Comparison of ENCODE assay signal across 24 cellular contexts in the genomic region with DNA sequence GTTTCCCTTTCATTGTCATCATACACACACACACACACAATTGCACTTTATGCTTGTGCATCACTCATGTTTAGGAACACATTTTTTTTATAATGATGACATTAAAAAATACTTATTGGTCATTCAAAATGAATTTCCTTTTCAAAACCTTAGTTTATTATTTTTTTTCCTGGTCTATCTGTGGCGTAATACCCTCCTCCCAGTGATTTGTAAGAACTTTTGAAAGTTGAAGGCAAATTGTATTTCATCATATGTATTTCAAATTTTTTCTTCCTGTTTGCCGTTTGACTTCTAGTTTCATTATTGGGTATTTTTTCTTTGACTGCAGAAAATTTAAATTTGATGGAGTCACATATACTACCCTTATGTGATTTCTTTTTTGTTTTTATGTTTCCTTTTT. TPM values are rescaled to one million over a fixed set of nuclear protein-coding genes. Genes with fewer than 3 reads are reported as not detected.
DNase-seq lines count a peak whose midpoint lies in the region; ATAC-seq and TF ChIP-seq lines count a peak whose summit lies in the region.
"Had no signal": no experiment of that assay in that cellular context is flagged by ENCODE, and none has a peak within 500 bp of the region (broad histone marks: within the 10 kb centered on the region; RNA-seq: fewer than 3 reads in every experiment).

No MANE protein-coding gene starts in this region.

- H3K9me3 ChIP-seq in OCI-LY3 (ENCODE audit: insufficient read depth, low read length) (no peaks in the 10 kb centered on the region), PC-9 (ENCODE audit: insufficient read depth, low read depth) (no peaks in the 10 kb centered on the region; the same call in 1 of the 2 replicates)
- H3K9me3 ChIP-seq: heart left ventricle, suprapubic skin had no signal

- H2AFZ ChIP-seq in OCI-LY3 (ENCODE audit: low read depth, low read length): no peak overlapping the region
- H2AFZ ChIP-seq in PC-9: no peak overlapping the region

- no peaks in the 10 kb centered on the region for H3F3A ChIP-seq in PC-9 (ENCODE audit: insufficient read depth, low read depth)

- H3K4me3 ChIP-seq in OCI-LY3 (ENCODE audit: low read length): no peak overlapping the region
- no peak overlapping the region for H3K4me3 ChIP-seq in fibroblast of the aortic adventitia (ENCODE audit: low read depth, low read length)
- no peak overlapping the region for H3K4me3 ChIP-seq in PC-9
- H3K4me3 ChIP-seq: suprapubic skin had no signal

- H3K4me1 ChIP-seq in OCI-LY3 (ENCODE audit: low read length) (peaks cover 43% of the 10 kb centered on the region), PC-9 (replicated peaks; ENCODE audit: insufficient read depth) (0 out of 2 replicates have a peak, but pooled peaks cover 6% of the 10 kb centered on the region)

- no peaks in the 10 kb centered on the region for H3K9me3 Mint-ChIP-seq in activated CD8-positive, alpha-beta T cell treated with anti-CD3 and anti-CD28 coated beads, Interleukin-2, amount 10 ng/mL, durations not matched to agents 7 days and 5 days (ENCODE audit: insufficient read depth)
- H3K9me3 Mint-ChIP-seq: activated naive CD8-positive, alpha-beta T cell treated with anti-CD3 and anti-CD28 coated beads for 36 hours had no signal

- H3K4me3 Mint-ChIP-seq in activated CD8-positive, alpha-beta T cell treated with anti-CD3 and anti-CD28 coated beads, Interleukin-2, amount 10 ng/mL, durations not matched to agents 7 days and 5 days: no peak overlapping the region
- H3K4me3 Mint-ChIP-seq: activated naive CD8-positive, alpha-beta T cell treated with anti-CD3 and anti-CD28 coated beads for 36 hours; immature natural killer cell; WTC11 had no signal

- ATAC-seq in activated CD8-positive, alpha-beta T cell treated with anti-CD3 and anti-CD28 coated beads, Interleukin-2, amount 10 ng/mL, durations not matched to agents 7 days and 5 days: no peak
- ATAC-seq: esophagus mucosa; heart left ventricle; naive thymus-derived CD8-positive, alpha-beta T cell; WTC11 had no signal

- H3K4me1 Mint-ChIP-seq in activated CD8-positive, alpha-beta T cell treated with anti-CD3 and anti-CD28 coated beads, Interleukin-2, amount 10 ng/mL, durations not matched to agents 7 days and 5 days (ENCODE audit: low read depth): peaks cover 16% of the 10 kb centered on the region

- intact Hi-C loops in PC-9 (cut with micrococcal nuclease; ENCODE audit: unreplicated experiment): no loop called here

- H3K36me3 ChIP-seq in OCI-LY3 (replicated peaks; ENCODE audit: low read depth, low read length) (no peaks in the 10 kb centered on the region), PC-9 (ENCODE audit: low read depth) (no peaks in the 10 kb centered on the region)
- H3K36me3 ChIP-seq: brain microvascular endothelial cell, heart left ventricle, suprapubic skin had no signal

- no peaks in the 10 kb centered on the region for H3K36me3 Mint-ChIP-seq in activated CD8-positive, alpha-beta T cell treated with anti-CD3 and anti-CD28 coated beads, Interleukin-2, amount 10 ng/mL, durations not matched to agents 7 days and 5 days (ENCODE audit: low read depth)
- H3K36me3 Mint-ChIP-seq: activated naive CD8-positive, alpha-beta T cell treated with anti-CD3 and anti-CD28 coated beads for 36 hours; WTC11 had no signal

- H3K27ac ChIP-seq in OCI-LY3 (ENCODE audit: low read length): no peak overlapping the region
- no peak overlapping the region for H3K27ac ChIP-seq in PC-9
- H3K27ac ChIP-seq: brain microvascular endothelial cell, C4-2B, suprapubic skin had no signal

- H3K9ac ChIP-seq in OCI-LY3 (ENCODE audit: low read length): no peak overlapping the region

- POLR2A ChIA-PET in PC-9 (lab: Charles Lee; ENCODE audit: unreplicated experiment): no interaction called here
- POLR2A ChIA-PET in activated CD8-positive, alpha-beta T cell treated with anti-CD3 and anti-CD28 coated beads, Interleukin-2, amount 10 ng/mL, durations not matched to agents 7 days and 5 days (lab: Charles Lee): no interaction called here

- CTCF ChIA-PET in PC-9 (lab: Charles Lee): no interaction called here
- CTCF ChIA-PET in activated CD8-positive, alpha-beta T cell treated with anti-CD3 and anti-CD28 coated beads, Interleukin-2, amount 10 ng/mL, durations not matched to agents 7 days and 5 days (lab: Charles Lee): no interaction called here

- H3K27me3 Mint-ChIP-seq in activated CD8-positive, alpha-beta T cell treated with anti-CD3 and anti-CD28 coated beads, Interleukin-2, amount 10 ng/mL, durations not matched to agents 7 days and 5 days (ENCODE audit: low read depth): peaks cover 33% of the 10 kb centered on the region

- H3K27me3 ChIP-seq in OCI-LY3 (ENCODE audit: low read depth, low read length) (0 out of 2 replicates have a peak, but pooled peaks cover 2% of the 10 kb centered on the region), PC-9 (ENCODE audit: insufficient read depth, low read depth) (no peaks in the 10 kb centered on the region)
- H3K27me3 ChIP-seq: brain microvascular endothelial cell, heart left ventricle, suprapubic skin had no signal

- no peaks in the 10 kb centered on the region; the same call in 1 of the 2 replicates for H3K9me2 ChIP-seq in PC-9 (ENCODE audit: insufficient read depth)

- H3K27ac Mint-ChIP-seq in activated CD8-positive, alpha-beta T cell treated with anti-CD3 and anti-CD28 coated beads, Interleukin-2, amount 10 ng/mL, durations not matched to agents 7 days and 5 days: no peak overlapping the region
- H3K27ac Mint-ChIP-seq: activated naive CD8-positive, alpha-beta T cell treated with anti-CD3 and anti-CD28 coated beads for 36 hours; immature natural killer cell; naive thymus-derived CD8-positive, alpha-beta T cell; WTC11 had no signal

- no peak for TF ChIP-seq CTCF in OCI-LY3 (IDR thresholded peaks at IDR 0.05; ENCODE audit: low read depth, low read length)
- TF ChIP-seq CTCF in fibroblast of the aortic adventitia (IDR thresholded peaks at IDR 0.05; ENCODE audit: insufficient read depth, low read length): no peak
- TF ChIP-seq CTCF in PC-9 (conservative IDR thresholded peaks at IDR 0.05): no peak

- no peaks in the 10 kb centered on the region for H4K20me1 ChIP-seq in OCI-LY3 (ENCODE audit: insufficient read depth, low read length)
- H4K20me1 ChIP-seq in PC-9 (ENCODE audit: insufficient read depth): no peaks in the 10 kb centered on the region

- DNase-seq in SKM-1 treated with dmso at 0.1 percent for 144 hours (lab: John Stamatoyannopoulos, UW; ENCODE audit: unreplicated experiment): peak; percentile 60
- no peak for DNase-seq in SKM-1 (lab: John Stamatoyannopoulos, UW; ENCODE audit: unreplicated experiment)
- DNase-seq in fibroblast of the aortic adventitia (ENCODE audit: low read depth): peak; percentile 31
- no peak for DNase-seq in PC-9
- no peak for DNase-seq in COLO829 (ENCODE audit: low spot score)
- no peak for DNase-seq in DMS153 (lab: John Stamatoyannopoulos, UW)
- no peak for DNase-seq in activated CD8-positive, alpha-beta T cell treated with anti-CD3 and anti-CD28 coated beads, Interleukin-2, amount 10 ng/mL, durations not matched to agents 7 days and 5 days
- DNase-seq: 8988T; activated naive CD8-positive, alpha-beta T cell treated with anti-CD3 and anti-CD28 coated beads for 36 hours; brain microvascular endothelial cell; dorsolateral prefrontal cortex; heart left ventricle; immature natural killer cell; naive thymus-derived CD8-positive, alpha-beta T cell; NCI-H187; NCI-H345; SHP77 treated with DMSO at 0.1 percent for 48 hours; stimulated activated CD4-positive, alpha-beta T cell treated with anti-CD3 and anti-CD28 coated beads, Interleukin-4, amount 100 ng/mL, for 24 hours; T-helper 2 cell had no signal

- H3K4me2 ChIP-seq in OCI-LY3 (ENCODE audit: low read length): 0 out of 2 replicates have a peak overlapping the region, but pooled peaks have one; percentile 10
- H3K4me2 ChIP-seq in PC-9: no peak overlapping the region

- no TSS peak for BruUV-seq in PC-9 (replicated peaks; lab: Mats Ljungman, UMichigan)

- peaks cover 4% of the 10 kb centered on the region; the same call in 1 of the 2 replicates for H3K79me2 ChIP-seq in OCI-LY3 (ENCODE audit: low read length)
- no peaks in the 10 kb centered on the region for H3K79me2 ChIP-seq in PC-9 (ENCODE audit: low read depth)

RNA-seq across cellular contexts. Expression of gene LRRK2, which starts 2.5 kb away (rescaled TPM):
- total RNA-seq in fibroblast of the aortic adventitia (ENCODE audit: low replicate concordance) (9.7 and 22.1 TPM in 2 replicates), PC-9 (2021) (0.26 and 0.48 TPM in 2 replicates)
- under 1 TPM in 1 of 2 experiments, not detected in 1; 0.10 TPM for total RNA-seq in activated CD8-positive, alpha-beta T cell treated with anti-CD3 and anti-CD28 coated beads, Interleukin-2, amount 10 ng/mL, durations not matched to agents 7 days and 5 days

Comparison
In these comparisons a context has a peak if more than half of its experiments do, and no peak if none do; other contexts are left out.
1. DNase-seq: peak in SKM-1 treated with dmso at 0.1 percent for 144 hours (single experiment) and fibroblast of the aortic adventitia (single experiment); none in SKM-1 (single experiment), PC-9 (0 of 2), COLO829 (single experiment), DMS153 (single experiment) and activated CD8-positive, alpha-beta T cell treated with anti-CD3 and anti-CD28 coated beads, Interleukin-2, amount 10 ng/mL, durations not matched to agents 7 days and 5 days (single experiment).